Comparison of ENCODE assay signal across 16 cellular contexts in the genomic region with DNA sequence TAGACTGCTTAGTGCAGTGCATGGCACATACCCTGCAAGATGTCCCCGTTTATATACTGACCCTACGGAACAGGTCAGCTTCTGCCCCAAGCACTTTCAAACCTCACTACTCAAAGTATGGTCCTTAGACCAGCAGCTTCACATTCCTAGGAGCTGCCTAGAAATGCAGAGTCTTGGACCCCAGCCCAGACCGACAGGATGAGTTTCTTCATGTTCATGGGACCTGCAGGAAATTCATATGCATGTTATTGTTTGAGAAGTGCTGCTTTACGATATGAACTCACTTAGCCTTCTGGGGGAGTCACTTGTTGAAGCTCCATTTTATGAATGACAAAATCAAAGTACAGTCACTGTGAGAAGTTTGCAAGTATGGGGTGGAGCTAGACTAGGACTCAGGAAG.
"Had no signal": no experiment of that assay in that cellular context is flagged by ENCODE, and none has a peak within 500 bp of the region (broad histone marks: within the 10 kb centered on the region; RNA-seq: fewer than 3 reads in every experiment).

No MANE protein-coding gene starts in this region.

- H3K4me1 ChIP-seq: ascending aorta, gastroesophageal sphincter, stomach, testis, upper lobe of right lung had no signal

- H3K36me3 ChIP-seq: ascending aorta, ovary, upper lobe of right lung had no signal

- ATAC-seq: activated T-helper 17 cell treated with anti-CD3 and anti-CD28 coated beads, Interleukin-2, amount 50 U/mL, for 72 hours; gastroesophageal sphincter; left lobe of liver; naive thymus-derived CD4-positive, alpha-beta T cell; upper lobe of right lung had no signal

- DNase-seq: activated CD4-positive, alpha-beta T cell treated with anti-CD3 and anti-CD28 coated beads, Interleukin-2, amount 50 U/mL, for 4 hours; activated CD4-positive, CD25-positive, alpha-beta regulatory T cell treated with anti-CD3 and anti-CD28 coated beads, Interleukin-2, amount 50 U/mL, for 72 hours; activated naive CD4-positive, alpha-beta T cell treated with Interleukin-2 at 50 U/mL for 16 hours; cerebellar nuclear complex; naive thymus-derived CD4-positive, alpha-beta T cell; ovary; SK-N-SH; stimulated activated CD4-positive, alpha-beta T cell treated with anti-CD3 and anti-CD28 coated beads, Interleukin-12 subunit alpha, Interleukin-12 subunit beta, amount 100 ng/mL, for 4 hours; stimulated activated CD4-positive, alpha-beta T cell treated with anti-CD3 and anti-CD28 coated beads, Interleukin-2, amount 100 ng/mL, for 24 hours; stomach; testis; upper lobe of right lung had no signal

- H3K9me3 ChIP-seq: ovary, SK-N-SH, testis, upper lobe of right lung had no signal

- H3K4me3 ChIP-seq: ascending aorta, gastroesophageal sphincter, ovary, stomach, testis, upper lobe of right lung had no signal
